1 cellular context compared by ENCODE assay signal in the genomic region with DNA sequence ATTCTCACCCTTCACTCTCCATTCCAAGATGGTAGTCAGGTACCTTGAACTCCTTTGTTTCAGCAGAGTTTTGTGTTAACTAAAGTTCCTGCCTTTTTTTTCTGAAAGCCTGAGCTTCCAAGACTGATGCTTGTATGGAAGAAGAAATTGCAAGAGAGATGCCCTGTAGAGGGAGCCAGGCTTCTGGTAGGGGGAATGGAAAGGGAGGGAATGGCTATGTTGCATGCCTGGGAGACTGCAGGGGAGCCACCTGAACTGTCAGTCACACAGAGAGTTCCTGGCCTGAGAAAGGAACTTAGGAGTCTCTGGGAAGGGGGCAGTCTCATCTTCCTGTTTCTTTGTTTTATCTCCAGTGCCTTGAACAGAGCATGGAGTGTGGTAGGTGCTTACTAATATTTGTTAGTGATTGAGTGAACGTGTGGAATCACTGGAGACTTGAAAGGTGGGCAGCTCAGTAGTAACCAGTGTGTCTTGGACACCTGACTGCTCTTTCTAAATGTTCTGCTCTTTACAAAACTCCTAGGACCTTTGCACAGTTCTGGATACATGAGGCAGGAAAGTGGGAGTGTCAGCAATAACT.
TF ChIP-seq lines count a peak whose summit lies in the region.

No MANE protein-coding gene starts in this region.

TF ChIP-seq in H1, 55 proteins besides CTCF, POLR2A, EP300 and RAD21:
- TF ChIP-seq, protein P1, sequence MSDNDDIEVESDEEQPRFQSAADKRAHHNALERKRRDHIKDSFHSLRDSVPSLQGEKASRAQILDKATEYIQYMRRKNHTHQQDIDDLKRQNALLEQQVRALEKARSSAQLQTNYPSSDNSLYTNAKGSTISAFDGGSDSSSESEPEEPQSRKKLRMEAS (IDR thresholded peaks at IDR 0.05): peak; percentile 68; the same call in 1 of the 2 replicates
- TF ChIP-seq, protein P2, sequence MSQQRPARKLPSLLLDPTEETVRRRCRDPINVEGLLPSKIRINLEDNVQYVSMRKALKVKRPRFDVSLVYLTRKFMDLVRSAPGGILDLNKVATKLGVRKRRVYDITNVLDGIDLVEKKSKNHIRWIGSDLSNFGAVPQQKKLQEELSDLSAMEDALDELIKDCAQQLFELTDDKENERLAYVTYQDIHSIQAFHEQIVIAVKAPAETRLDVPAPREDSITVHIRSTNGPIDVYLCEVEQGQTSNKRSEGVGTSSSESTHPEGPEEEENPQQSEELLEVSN (IDR thresholded peaks at IDR 0.05): peak; percentile 89
- TF ChIP-seq KDM5A (IDR thresholded peaks at IDR 0.05; ENCODE audit: low read length): no peak
- TF ChIP-seq TEAD4 (IDR thresholded peaks at IDR 0.05; ENCODE audit: low read depth, low read length): peak; percentile 53; the same call in 1 of the 2 replicates
- TF ChIP-seq, protein P3, sequence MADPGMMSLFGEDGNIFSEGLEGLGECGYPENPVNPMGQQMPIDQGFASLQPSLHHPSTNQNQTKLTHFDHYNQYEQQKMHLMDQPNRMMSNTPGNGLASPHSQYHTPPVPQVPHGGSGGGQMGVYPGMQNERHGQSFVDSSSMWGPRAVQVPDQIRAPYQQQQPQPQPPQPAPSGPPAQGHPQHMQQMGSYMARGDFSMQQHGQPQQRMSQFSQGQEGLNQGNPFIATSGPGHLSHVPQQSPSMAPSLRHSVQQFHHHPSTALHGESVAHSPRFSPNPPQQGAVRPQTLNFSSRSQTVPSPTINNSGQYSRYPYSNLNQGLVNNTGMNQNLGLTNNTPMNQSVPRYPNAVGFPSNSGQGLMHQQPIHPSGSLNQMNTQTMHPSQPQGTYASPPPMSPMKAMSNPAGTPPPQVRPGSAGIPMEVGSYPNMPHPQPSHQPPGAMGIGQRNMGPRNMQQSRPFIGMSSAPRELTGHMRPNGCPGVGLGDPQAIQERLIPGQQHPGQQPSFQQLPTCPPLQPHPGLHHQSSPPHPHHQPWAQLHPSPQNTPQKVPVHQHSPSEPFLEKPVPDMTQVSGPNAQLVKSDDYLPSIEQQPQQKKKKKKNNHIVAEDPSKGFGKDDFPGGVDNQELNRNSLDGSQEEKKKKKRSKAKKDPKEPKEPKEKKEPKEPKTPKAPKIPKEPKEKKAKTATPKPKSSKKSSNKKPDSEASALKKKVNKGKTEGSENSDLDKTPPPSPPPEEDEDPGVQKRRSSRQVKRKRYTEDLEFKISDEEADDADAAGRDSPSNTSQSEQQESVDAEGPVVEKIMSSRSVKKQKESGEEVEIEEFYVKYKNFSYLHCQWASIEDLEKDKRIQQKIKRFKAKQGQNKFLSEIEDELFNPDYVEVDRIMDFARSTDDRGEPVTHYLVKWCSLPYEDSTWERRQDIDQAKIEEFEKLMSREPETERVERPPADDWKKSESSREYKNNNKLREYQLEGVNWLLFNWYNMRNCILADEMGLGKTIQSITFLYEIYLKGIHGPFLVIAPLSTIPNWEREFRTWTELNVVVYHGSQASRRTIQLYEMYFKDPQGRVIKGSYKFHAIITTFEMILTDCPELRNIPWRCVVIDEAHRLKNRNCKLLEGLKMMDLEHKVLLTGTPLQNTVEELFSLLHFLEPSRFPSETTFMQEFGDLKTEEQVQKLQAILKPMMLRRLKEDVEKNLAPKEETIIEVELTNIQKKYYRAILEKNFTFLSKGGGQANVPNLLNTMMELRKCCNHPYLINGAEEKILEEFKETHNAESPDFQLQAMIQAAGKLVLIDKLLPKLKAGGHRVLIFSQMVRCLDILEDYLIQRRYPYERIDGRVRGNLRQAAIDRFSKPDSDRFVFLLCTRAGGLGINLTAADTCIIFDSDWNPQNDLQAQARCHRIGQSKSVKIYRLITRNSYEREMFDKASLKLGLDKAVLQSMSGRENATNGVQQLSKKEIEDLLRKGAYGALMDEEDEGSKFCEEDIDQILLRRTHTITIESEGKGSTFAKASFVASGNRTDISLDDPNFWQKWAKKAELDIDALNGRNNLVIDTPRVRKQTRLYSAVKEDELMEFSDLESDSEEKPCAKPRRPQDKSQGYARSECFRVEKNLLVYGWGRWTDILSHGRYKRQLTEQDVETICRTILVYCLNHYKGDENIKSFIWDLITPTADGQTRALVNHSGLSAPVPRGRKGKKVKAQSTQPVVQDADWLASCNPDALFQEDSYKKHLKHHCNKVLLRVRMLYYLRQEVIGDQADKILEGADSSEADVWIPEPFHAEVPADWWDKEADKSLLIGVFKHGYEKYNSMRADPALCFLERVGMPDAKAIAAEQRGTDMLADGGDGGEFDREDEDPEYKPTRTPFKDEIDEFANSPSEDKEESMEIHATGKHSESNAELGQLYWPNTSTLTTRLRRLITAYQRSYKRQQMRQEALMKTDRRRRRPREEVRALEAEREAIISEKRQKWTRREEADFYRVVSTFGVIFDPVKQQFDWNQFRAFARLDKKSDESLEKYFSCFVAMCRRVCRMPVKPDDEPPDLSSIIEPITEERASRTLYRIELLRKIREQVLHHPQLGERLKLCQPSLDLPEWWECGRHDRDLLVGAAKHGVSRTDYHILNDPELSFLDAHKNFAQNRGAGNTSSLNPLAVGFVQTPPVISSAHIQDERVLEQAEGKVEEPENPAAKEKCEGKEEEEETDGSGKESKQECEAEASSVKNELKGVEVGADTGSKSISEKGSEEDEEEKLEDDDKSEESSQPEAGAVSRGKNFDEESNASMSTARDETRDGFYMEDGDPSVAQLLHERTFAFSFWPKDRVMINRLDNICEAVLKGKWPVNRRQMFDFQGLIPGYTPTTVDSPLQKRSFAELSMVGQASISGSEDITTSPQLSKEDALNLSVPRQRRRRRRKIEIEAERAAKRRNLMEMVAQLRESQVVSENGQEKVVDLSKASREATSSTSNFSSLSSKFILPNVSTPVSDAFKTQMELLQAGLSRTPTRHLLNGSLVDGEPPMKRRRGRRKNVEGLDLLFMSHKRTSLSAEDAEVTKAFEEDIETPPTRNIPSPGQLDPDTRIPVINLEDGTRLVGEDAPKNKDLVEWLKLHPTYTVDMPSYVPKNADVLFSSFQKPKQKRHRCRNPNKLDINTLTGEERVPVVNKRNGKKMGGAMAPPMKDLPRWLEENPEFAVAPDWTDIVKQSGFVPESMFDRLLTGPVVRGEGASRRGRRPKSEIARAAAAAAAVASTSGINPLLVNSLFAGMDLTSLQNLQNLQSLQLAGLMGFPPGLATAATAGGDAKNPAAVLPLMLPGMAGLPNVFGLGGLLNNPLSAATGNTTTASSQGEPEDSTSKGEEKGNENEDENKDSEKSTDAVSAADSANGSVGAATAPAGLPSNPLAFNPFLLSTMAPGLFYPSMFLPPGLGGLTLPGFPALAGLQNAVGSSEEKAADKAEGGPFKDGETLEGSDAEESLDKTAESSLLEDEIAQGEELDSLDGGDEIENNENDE (IDR thresholded peaks at IDR 0.05; ENCODE audit: insufficient replicate concordance, low read length): no peak
